In genomic region chr3:129343643-129344360, GRCh38 we compare ENCODE assay signal across 8 cellular contexts.
DNase-seq lines count a peak whose midpoint lies in the region; ATAC-seq lines count a peak whose summit lies in the region.

No MANE protein-coding gene starts in this region.

- DNase-seq in AG08395 (ENCODE audit: low spot score): peak; percentile 53
- peak; percentile 19 for DNase-seq in activated T-cell treated with anti-CD3 and anti-CD28 coated beads, Interleukin-2, amount 50 U/mL, for 4 hours
- DNase-seq in head of caudate nucleus: peak in 29 of 42 donors; percentile 13 to 55 (median 30)
- peak; percentile 76 for DNase-seq in retina
- DNase-seq in superior temporal gyrus (ENCODE audit: extremely low spot score): no peak
- DNase-seq in NCI-H1694 (lab: John Stamatoyannopoulos, UW): no peak

- H3K4me1 ChIP-seq in HUES64 (ENCODE audit: insufficient read depth, low read length): 0 out of 2 replicates have a peak, but pooled peaks cover 5% of the 10 kb centered on the region

- H3K9me3 Mint-ChIP-seq in activated T-cell treated with anti-CD3 and anti-CD28 coated beads, Interleukin-2, amount 50 U/mL, for 4 hours: no peaks in the 10 kb centered on the region

- peak overlapping the region; percentile 39; the same call in 1 of the 2 replicates for H3K9ac ChIP-seq in HUES64 (ENCODE audit: low read depth, low read length)

- WGBS in HUES64: 11% methylated on average over 39 of the region's 39 CpGs

- peak; percentile 87 to 94 for ATAC-seq in activated T-cell treated with anti-CD3 and anti-CD28 coated beads, Interleukin-2, amount 50 U/mL, for 4 hours
- no peak for ATAC-seq in HG03442 (IDR thresholded peaks at IDR 0.05; ENCODE audit: unreplicated experiment)

- no peaks in the 10 kb centered on the region for H3K9me3 ChIP-seq in HUES64 (ENCODE audit: insufficient read depth, low read depth, low read length)

- no peaks in the 10 kb centered on the region for H3K4me1 Mint-ChIP-seq in activated T-cell treated with anti-CD3 and anti-CD28 coated beads, Interleukin-2, amount 50 U/mL, for 4 hours (ENCODE audit: low read depth)

- H3K27ac ChIP-seq in HUES64 (ENCODE audit: low read depth, low read length): no peak overlapping the region

- peaks cover 22% of the 10 kb centered on the region for H3K27me3 Mint-ChIP-seq in activated T-cell treated with anti-CD3 and anti-CD28 coated beads, Interleukin-2, amount 50 U/mL, for 4 hours (ENCODE audit: low read depth)

- H3K4me3 Mint-ChIP-seq in activated T-cell treated with anti-CD3 and anti-CD28 coated beads, Interleukin-2, amount 50 U/mL, for 4 hours: peak overlapping the region; percentile 29

- no peaks in the 10 kb centered on the region for H3K27me3 ChIP-seq in HUES64 (ENCODE audit: insufficient read depth, low read length)

- H3K4me3 ChIP-seq in HUES64 (ENCODE audit: low read length): peak overlapping the region; percentile 52

- intact Hi-C loops in head of caudate nucleus (cut with DNase I): no loop called here

- H3K36me3 ChIP-seq in HUES64 (ENCODE audit: insufficient read depth, low read length): no peaks in the 10 kb centered on the region

- H3K36me3 Mint-ChIP-seq in activated T-cell treated with anti-CD3 and anti-CD28 coated beads, Interleukin-2, amount 50 U/mL, for 4 hours (ENCODE audit: insufficient read depth): no peaks in the 10 kb centered on the region

Comparison
In these comparisons a context has a peak if more than half of its experiments do, and no peak if none do; other contexts are left out.
1. DNase-seq: peak in AG08395 (single experiment), activated T-cell treated with anti-CD3 and anti-CD28 coated beads, Interleukin-2, amount 50 U/mL, for 4 hours (single experiment), head of caudate nucleus (29 of 42) and retina (single experiment); none in superior temporal gyrus (single experiment) and NCI-H1694 (single experiment).